In genomic region chr12:2492166-2492705, GRCh38 we compare ENCODE assay signal across 27 cellular contexts.
"Had no signal": no experiment of that assay in that cellular context is flagged by ENCODE, and none has a peak within 500 bp of the region (broad histone marks: within the 10 kb centered on the region; RNA-seq: fewer than 3 reads in every experiment).

No MANE protein-coding gene starts in this region.

- DNase-seq: activated B cell treated with CpG ODN at 0.5 μM for 24 hours; activated CD4-positive, alpha-beta T cell treated with anti-CD3 and anti-CD28 coated beads for 1 hour; activated CD4-positive, alpha-beta T cell treated with anti-CD3 and anti-CD28 coated beads, Interleukin-2, amount 10 ng/mL, durations not matched to agents 24 days and 14 days; activated CD4-positive, alpha-beta T cell treated with anti-CD3 and anti-CD28 coated beads, Interleukin-2, amount 50 U/mL, for 48 hours; activated CD8-positive, alpha-beta memory T cell treated with anti-CD3 and anti-CD28 coated beads, Interleukin-2, amount 10 ng/mL, durations not matched to agents 7 days and 5 days; activated effector memory CD4-positive, alpha-beta T cell treated with Interleukin-2 at 50 U/mL for 16 hours; activated naive CD4-positive, alpha-beta T cell treated with Interleukin-2 at 50 U/mL for 16 hours; activated naive CD8-positive, alpha-beta T cell treated with anti-CD3 and anti-CD28 coated beads, Interleukin-2, amount 50 U/mL, for 24 hours; activated T-cell treated with anti-CD3 and anti-CD28 coated beads, Interleukin-2, amount 50 U/mL, for 24 hours; amniotic stem cell; body of pancreas; IMR-90; Kasumi-1; KBM-7; NCI-H1105 treated with DMSO at 0.1 percent for 48 hours; NCI-H1436 treated with DMSO at 0.1 percent for 48 hours; NCI-H187; NCI-H2081; NCI-H510A treated with DMSO at 0.1 percent for 48 hours; NCI-H69; NK-92 treated with Interleukin-12 subunit alpha and Interleukin-12 subunit beta, amount 100 ng/mL, for 24 hours; OCI-M1; RPMI8226; SHP77 had no signal

- H3K4me1 ChIP-seq: body of pancreas had no signal

- H3K27me3 ChIP-seq: ascending aorta, body of pancreas had no signal

- H3K27ac ChIP-seq: ascending aorta, body of pancreas had no signal

- ATAC-seq: activated CD8-positive, alpha-beta memory T cell treated with anti-CD3 and anti-CD28 coated beads, Interleukin-2, amount 10 ng/mL, durations not matched to agents 7 days and 5 days; activated naive CD4-positive, alpha-beta T cell treated with anti-CD3 and anti-CD28 coated beads, Interleukin-2, amount 50 U/mL, for 72 hours; activated naive CD8-positive, alpha-beta T cell treated with anti-CD3 and anti-CD28 coated beads, Interleukin-2, amount 50 U/mL, for 24 hours; body of pancreas; Panc1 had no signal

- H3K9me3 ChIP-seq: ascending aorta, body of pancreas had no signal

- H3K4me3 ChIP-seq: ascending aorta, body of pancreas had no signal
